23 cellular contexts compared by ENCODE assay signal in genomic region chr4:90670183-90670582, GRCh38.
DNase-seq lines count a peak whose midpoint lies in the region; ATAC-seq, FAIRE-seq and TF ChIP-seq lines count a peak whose summit lies in the region.
"Had no signal": no experiment of that assay in that cellular context is flagged by ENCODE, and none has a peak within 500 bp of the region (broad histone marks: within the 10 kb centered on the region; RNA-seq: fewer than 3 reads in every experiment).

No MANE protein-coding gene starts in this region.

- H3K9me3 ChIP-seq in GM12878 (replicated peaks; ENCODE audit: control insufficient read depth, insufficient read depth, low read length) (no peaks in the 10 kb centered on the region), prostate gland (no peaks in the 10 kb centered on the region)
- H3K9me3 ChIP-seq: A549, BE2C, HAP-1 had no signal

- no peaks in the 10 kb centered on the region for H3K79me2 ChIP-seq in GM12878 (ENCODE audit: control insufficient read depth, insufficient read depth, low read length)

- POLR2A ChIA-PET in GM12878 (lab: Charles Lee) = no interaction called here

- no peak for TF ChIP-seq EP300 in GM12878 (IDR thresholded peaks at IDR 0.05; ENCODE audit: borderline replicate concordance in 1 of 2, control insufficient read depth in 1 of 2, low read depth in 2 of 2, low read length in 2 of 2)

- H3K9ac ChIP-seq in GM12878 (ENCODE audit: control insufficient read depth, insufficient read depth, low read length) = no peak overlapping the region
- H3K9ac ChIP-seq: BLaER1 treated with 17β-estradiol and CSF1 and Interleukin-3, amounts not matched to agents 10 nM and 100 nM had no signal

- no peaks in the 10 kb centered on the region for H3K27me3 ChIP-seq in GM12878 (replicated peaks in 1 of 2; ENCODE audit: control insufficient read depth in 2 of 2, insufficient read depth in 2 of 2, low read length in 1 of 2)
- no peaks in the 10 kb centered on the region for H3K27me3 ChIP-seq in prostate gland (replicated peaks; ENCODE audit: insufficient read depth)
- H3K27me3 ChIP-seq: BE2C; BLaER1 treated with 17β-estradiol and CSF1 and Interleukin-3, amounts not matched to agents 10 nM and 100 nM had no signal

- H3K27ac ChIP-seq in GM12878 (ENCODE audit: control insufficient read depth, insufficient read depth) = no peak overlapping the region
- no peak overlapping the region for H3K27ac ChIP-seq in prostate gland
- H3K27ac ChIP-seq: A549; BLaER1 treated with 17β-estradiol and CSF1 and Interleukin-3, amounts not matched to agents 10 nM and 100 nM had no signal

- H3K36me3 ChIP-seq in GM12878 (ENCODE audit: control insufficient read depth in 2 of 2, insufficient read depth in 2 of 2, low read length in 1 of 2) = no peaks in the 10 kb centered on the region
- H3K36me3 ChIP-seq in prostate gland = no peaks in the 10 kb centered on the region
- H3K36me3 ChIP-seq: BE2C; BLaER1 treated with 17β-estradiol and CSF1 and Interleukin-3, amounts not matched to agents 10 nM and 100 nM; HAP-1 had no signal

- in situ Hi-C loops in GM12878 (cut with MboI) = no loop called here

- SMC1A ChIA-PET in GM12878 (lab: Charles Lee; ENCODE audit: uncharacterized antibody, unreplicated experiment) = no interaction called here

- no peak overlapping the region for H2AFZ ChIP-seq in GM12878 (ENCODE audit: control insufficient read depth, low read depth, low read length)

- no peak for FAIRE-seq in GM12878 (lab: Jason Lieb, UNC)
- FAIRE-seq: A549, D721Med, H54 had no signal

- ATAC-seq in GM18868 (IDR thresholded peaks at IDR 0.05; ENCODE audit: unreplicated experiment) = peak; percentile 42
- peak; percentile 81 for ATAC-seq in HG02870 (IDR thresholded peaks at IDR 0.05; ENCODE audit: unreplicated experiment)
- peak; percentile 66 for ATAC-seq in GM12878
- ATAC-seq: A549 had no signal

- no peak overlapping the region for H3K4me2 ChIP-seq in GM12878 (ENCODE audit: control insufficient read depth, insufficient read depth)
- H3K4me2 ChIP-seq: A549; BLaER1 treated with 17β-estradiol and CSF1 and Interleukin-3, amounts not matched to agents 10 nM and 100 nM had no signal

- 0% methylated on average over 4 of the region's 4 CpGs for WGBS in GM12878 (ENCODE audit: insufficient coverage, insufficient replicate concordance, low lambda C conversion rate, missing lambda C conversion rate)
- WGBS in prostate gland = 91% methylated on average over 4 of the region's 4 CpGs

- H3K4me1 ChIP-seq in GM12878 (ENCODE audit: control insufficient read depth, insufficient read depth, low read length) (no peaks in the 10 kb centered on the region), prostate gland (replicated peaks) (no peaks in the 10 kb centered on the region)
- H3K4me1 ChIP-seq: A549; BE2C; BLaER1 treated with 17β-estradiol and CSF1 and Interleukin-3, amounts not matched to agents 10 nM and 100 nM; HAP-1 had no signal

- RAD21 ChIA-PET in GM12878 (lab: Charles Lee; ENCODE audit: unreplicated experiment) = no interaction called here

- DNase-seq in GM12878 (ENCODE audit: low read depth, low spot score) (no peak), NCI-H146 (lab: John Stamatoyannopoulos, UW) (no peak), prostate gland (ENCODE audit: low spot score) (no peak), NCI-H2029 treated with DMSO at 0.1 percent for 48 hours (lab: John Stamatoyannopoulos, UW) (no peak)
- DNase-seq: 8988T; ACHN; AML-193; BE2C; CD4-positive, alpha-beta T cell; CD8-positive, alpha-beta memory T cell; DMS 273 treated with DMSO at 0.1 percent for 48 hours; DMS79; EL; GDM1; GOT3; HFFc6 had no signal

- CTCF ChIA-PET in GM12878 (lab: Yijun Ruan, JAX) = no interaction called here

- TF ChIP-seq RAD21 in GM12878 (IDR thresholded peaks at IDR 0.05; ENCODE audit: insufficient read depth, low read depth, low read length) = no peak

- no peak overlapping the region for H3K4me3 ChIP-seq in GM12878
- H3K4me3 ChIP-seq in prostate gland = no peak overlapping the region
- H3K4me3 ChIP-seq: A549; BLaER1 treated with 17β-estradiol and CSF1 and Interleukin-3, amounts not matched to agents 10 nM and 100 nM; HAP-1 had no signal

- TF ChIP-seq CTCF in GM12878 (IDR thresholded peaks at IDR 0.05 in 2 of 3, conservative IDR thresholded peaks at IDR 0.05 in 1 of 3; ENCODE audit: control insufficient read depth in 2 of 3, extremely low read depth in 1 of 3, insufficient read depth in 1 of 3, low read depth in 3 of 3, low read length in 3 of 3) (no peak), prostate gland (IDR thresholded peaks at IDR 0.05) (no peak)

- TF ChIP-seq POLR2A in GM12878 (IDR thresholded peaks at IDR 0.05; ENCODE audit: low read depth, low read length) (no peak), prostate gland (IDR thresholded peaks at IDR 0.05) (no peak)

- H4K20me1 ChIP-seq in GM12878 (ENCODE audit: control insufficient read depth, insufficient read depth) = no peaks in the 10 kb centered on the region
- H4K20me1 ChIP-seq: BLaER1 treated with 17β-estradiol and CSF1 and Interleukin-3, amounts not matched to agents 10 nM and 100 nM had no signal

- intact Hi-C loops in GM12878 (cut with micrococcal nuclease; ENCODE audit: unreplicated experiment) (no loop called here), prostate gland (cut with DNase I) (no loop called here)

- no TSS peak for BruUV-seq in GM12878 (replicated peaks; lab: Mats Ljungman, UMichigan)

TF ChIP-seq in GM12878, 131 proteins besides CTCF, POLR2A, EP300 and RAD21:
- TF ChIP-seq RELB (IDR thresholded peaks at IDR 0.05; ENCODE audit: low read depth) = peak; percentile 39; the same call in 1 of the 2 replicates
- peak in 1 of 2 experiments; percentile 16; a peak in 1 of 4 replicates for TF ChIP-seq IKZF2 (IDR thresholded peaks at IDR 0.05)
- peak; percentile 59; the same call in 1 of the 2 replicates for TF ChIP-seq SPI1 (IDR thresholded peaks at IDR 0.05; ENCODE audit: borderline replicate concordance, insufficient read depth, low read depth, low read length)
- TF ChIP-seq MEF2B (IDR thresholded peaks at IDR 0.05; ENCODE audit: partially characterized antibody, poor library complexity, severe bottlenecking) = peak; percentile 75
- no peak for TF ChIP-seq SRF (IDR thresholded peaks at IDR 0.05; ENCODE audit: low read depth in 2 of 2, low read length in 2 of 2)
